Comparison of ENCODE assay signal across 1 cellular context in the genomic region with DNA sequence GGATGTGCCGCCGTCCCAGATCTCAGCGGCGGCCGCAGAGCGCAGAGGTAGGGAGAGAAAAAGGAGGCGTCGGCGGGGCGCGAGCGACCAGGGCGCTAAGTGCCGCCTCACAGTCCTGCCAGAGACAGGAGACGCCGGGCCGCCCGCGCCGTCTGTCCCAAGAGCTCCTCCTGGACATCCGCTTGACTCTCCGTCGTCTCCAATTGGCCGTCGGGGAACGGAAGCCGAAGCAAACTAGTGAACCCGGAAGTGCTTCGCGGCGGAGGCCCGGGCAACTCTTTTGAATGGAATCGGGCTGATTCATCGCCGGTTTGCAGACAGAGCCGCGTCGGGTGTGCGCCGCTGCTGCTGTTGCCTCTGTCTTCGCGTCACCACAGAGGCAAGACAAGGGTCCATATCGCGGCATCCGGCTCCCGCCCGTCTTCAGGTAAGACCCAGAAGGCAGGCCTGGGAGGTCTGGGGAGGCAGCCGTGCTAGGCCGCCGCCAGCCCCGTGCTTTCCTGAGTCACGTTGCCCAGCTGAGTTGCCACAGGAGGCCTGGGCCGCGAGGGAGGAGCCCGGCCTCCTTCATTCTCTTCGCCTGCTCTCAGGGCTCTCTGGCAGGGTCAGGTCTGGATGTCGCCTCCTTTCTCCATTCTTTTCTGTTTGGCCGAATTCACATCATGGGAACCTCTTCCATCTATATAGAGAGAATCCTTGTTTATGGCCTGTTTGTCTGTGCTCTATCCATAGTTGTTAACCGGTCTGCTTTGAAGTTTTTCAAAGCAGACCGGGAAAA.
TF ChIP-seq lines count a peak whose summit lies in the region.

PSMD14 (plus strand) TSS at position 248 of the 778 bp plus-strand sequence. CDS start 10,401 bp downstream, outside the sequence.

TF ChIP-seq in HepG2, 621 proteins besides CTCF, POLR2A, EP300 and RAD21 (continued from another document and continues in another):
- TF ChIP-seq, protein P1, sequence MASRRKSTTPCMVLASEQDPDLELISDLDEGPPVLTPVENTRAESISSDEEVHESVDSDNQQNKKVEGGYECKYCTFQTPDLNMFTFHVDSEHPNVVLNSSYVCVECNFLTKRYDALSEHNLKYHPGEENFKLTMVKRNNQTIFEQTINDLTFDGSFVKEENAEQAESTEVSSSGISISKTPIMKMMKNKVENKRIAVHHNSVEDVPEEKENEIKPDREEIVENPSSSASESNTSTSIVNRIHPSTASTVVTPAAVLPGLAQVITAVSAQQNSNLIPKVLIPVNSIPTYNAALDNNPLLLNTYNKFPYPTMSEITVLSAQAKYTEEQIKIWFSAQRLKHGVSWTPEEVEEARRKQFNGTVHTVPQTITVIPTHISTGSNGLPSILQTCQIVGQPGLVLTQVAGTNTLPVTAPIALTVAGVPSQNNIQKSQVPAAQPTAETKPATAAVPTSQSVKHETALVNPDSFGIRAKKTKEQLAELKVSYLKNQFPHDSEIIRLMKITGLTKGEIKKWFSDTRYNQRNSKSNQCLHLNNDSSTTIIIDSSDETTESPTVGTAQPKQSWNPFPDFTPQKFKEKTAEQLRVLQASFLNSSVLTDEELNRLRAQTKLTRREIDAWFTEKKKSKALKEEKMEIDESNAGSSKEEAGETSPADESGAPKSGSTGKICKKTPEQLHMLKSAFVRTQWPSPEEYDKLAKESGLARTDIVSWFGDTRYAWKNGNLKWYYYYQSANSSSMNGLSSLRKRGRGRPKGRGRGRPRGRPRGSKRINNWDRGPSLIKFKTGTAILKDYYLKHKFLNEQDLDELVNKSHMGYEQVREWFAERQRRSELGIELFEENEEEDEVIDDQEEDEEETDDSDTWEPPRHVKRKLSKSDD (CRISPR knock-in tag; IDR thresholded peaks at IDR 0.05; ENCODE audit: low read depth), result peak; percentile 70; the same call in 1 of the 2 replicates
- TF ChIP-seq ZNF7 (CRISPR knock-in tag; IDR thresholded peaks at IDR 0.05) (no peak), TBL1XR1 (IDR thresholded peaks at IDR 0.05; ENCODE audit: borderline replicate concordance, low read length, partially characterized antibody) (peak; percentile 43), RELA (CRISPR knock-in tag; IDR thresholded peaks at IDR 0.05) (peak; percentile 62; the same call in 1 of the 2 replicates), IRX3 (CRISPR knock-in tag; IDR thresholded peaks at IDR 0.05; ENCODE audit: borderline replicate concordance, low read depth) (peak; percentile 45; the same call in 1 of the 2 replicates), ZNF777 (CRISPR knock-in tag; IDR thresholded peaks at IDR 0.05) (peak; percentile 100), SSRP1 (CRISPR knock-in tag; IDR thresholded peaks at IDR 0.05) (no peak), LRRFIP1 (CRISPR knock-in tag; conservative IDR thresholded peaks at IDR 0.05) (peak; percentile 41; the same call in 1 of the 2 replicates), SOX13 (IDR thresholded peaks at IDR 0.05) (no peak), SOX13 (CRISPR knock-in tag; conservative IDR thresholded peaks at IDR 0.05 in 1 of 2, IDR thresholded peaks at IDR 0.05 in 1 of 2) (peak in 1 of 2 experiments; percentile 43; a peak in 1 of 4 replicates), ZNF460 (CRISPR knock-in tag; IDR thresholded peaks at IDR 0.05; ENCODE audit: borderline replicate concordance) (no peak; the same call in 1 of the 2 replicates), FOXA3 (CRISPR knock-in tag; IDR thresholded peaks at IDR 0.05) (peak; percentile 60), ZNF484 (CRISPR knock-in tag; IDR thresholded peaks at IDR 0.05; ENCODE audit: borderline replicate concordance, low read depth) (no peak), TMF1 (CRISPR knock-in tag; IDR thresholded peaks at IDR 0.05; ENCODE audit: low read depth) (peak; percentile 95), ZNF33B (CRISPR knock-in tag; IDR thresholded peaks at IDR 0.05) (peak; percentile 91), DR1 (CRISPR knock-in tag; IDR thresholded peaks at IDR 0.05) (peak; percentile 90), SUZ12 (IDR thresholded peaks at IDR 0.05; ENCODE audit: low read depth, low read length) (no peak), RBM22 (optimal IDR thresholded peaks at IDR 0.05; ENCODE audit: low read length) (peak; percentile 17), MXD4 (CRISPR knock-in tag; IDR thresholded peaks at IDR 0.05) (peak; percentile 93), MBNL3 (CRISPR knock-in tag; conservative IDR thresholded peaks at IDR 0.05) (no peak), MAFF (IDR thresholded peaks at IDR 0.05; ENCODE audit: low read depth, low read length) (peak; percentile 53; the same call in 1 of the 2 replicates), PATZ1 (CRISPR knock-in tag; IDR thresholded peaks at IDR 0.05) (peak; percentile 39), SP4 (CRISPR knock-in tag; IDR thresholded peaks at IDR 0.05) (peak; percentile 81; the same call in 1 of the 2 replicates), TEAD2 (CRISPR knock-in tag; IDR thresholded peaks at IDR 0.05) (no peak), SP1 (IDR thresholded peaks at IDR 0.05) (no peak), SP1 (CRISPR knock-in tag; IDR thresholded peaks at IDR 0.05) (peak; percentile 29; the same call in 1 of the 2 replicates), NCOA5 (CRISPR knock-in tag; IDR thresholded peaks at IDR 0.05) (no peak), REST (IDR thresholded peaks at IDR 0.05; ENCODE audit: borderline replicate concordance in 1 of 2, low read depth in 1 of 2, low read length in 2 of 2) (peak in 1 of 2 experiments; percentile 55; a peak in 1 of 4 replicates), ZNF549 (CRISPR knock-in tag; IDR thresholded peaks at IDR 0.05) (no peak), ZNF646 (CRISPR knock-in tag; IDR thresholded peaks at IDR 0.05) (peak; percentile 59; the same call in 1 of the 2 replicates), MAFG (CRISPR knock-in tag; IDR thresholded peaks at IDR 0.05) (peak; percentile 88), MAFK (conservative IDR thresholded peaks at IDR 0.05 in 1 of 2, IDR thresholded peaks at IDR 0.05 in 1 of 2; ENCODE audit: low read length in 2 of 2) (peak in 1 of 2 experiments; percentile 35; a peak in 2 of 4 replicates), PHB2 (IDR thresholded peaks at IDR 0.05; ENCODE audit: partially characterized antibody) (no peak), MBD4 (IDR thresholded peaks at IDR 0.05; ENCODE audit: borderline replicate concordance, low read length) (no peak), ATF2 (CRISPR knock-in tag; IDR thresholded peaks at IDR 0.05) (peak; percentile 86), ISX (CRISPR knock-in tag; conservative IDR thresholded peaks at IDR 0.05) (no peak)
- TF ChIP-seq, protein P2, sequence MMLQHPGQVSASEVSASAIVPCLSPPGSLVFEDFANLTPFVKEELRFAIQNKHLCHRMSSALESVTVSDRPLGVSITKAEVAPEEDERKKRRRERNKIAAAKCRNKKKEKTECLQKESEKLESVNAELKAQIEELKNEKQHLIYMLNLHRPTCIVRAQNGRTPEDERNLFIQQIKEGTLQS (CRISPR knock-in tag; IDR thresholded peaks at IDR 0.05), result peak; percentile 54; the same call in 1 of the 2 replicates
